ENCODE assay signal across 3 cellular contexts in the genomic region with DNA sequence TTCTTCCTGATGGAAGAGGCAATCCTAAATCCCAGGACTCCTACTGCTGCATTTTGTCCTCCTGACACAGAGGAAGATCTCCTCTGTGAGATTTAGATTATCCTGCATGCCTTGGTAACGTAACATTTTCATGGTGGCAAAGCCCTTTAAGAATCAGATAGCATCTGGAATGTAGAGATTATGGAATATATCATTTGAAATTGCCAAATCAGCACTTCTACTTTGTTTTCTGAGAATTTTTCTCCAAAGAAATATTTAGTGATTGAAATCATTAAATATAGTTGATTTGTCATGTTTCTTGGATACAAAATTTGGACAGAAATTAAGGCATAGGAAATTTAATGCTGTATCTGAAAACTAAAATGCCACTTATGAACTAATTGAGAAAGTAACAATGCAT.
TF ChIP-seq lines count a peak whose summit lies in the region.

No MANE protein-coding gene starts in this region.

TF ChIP-seq in HepG2, 621 proteins besides CTCF, POLR2A, EP300 and RAD21 (continued from another document):
- TF ChIP-seq ZNF326 (CRISPR knock-in tag; IDR thresholded peaks at IDR 0.05; ENCODE audit: borderline replicate concordance) (no peak), MAFK (conservative IDR thresholded peaks at IDR 0.05 in 1 of 2, IDR thresholded peaks at IDR 0.05 in 1 of 2; ENCODE audit: low read length in 2 of 2) (peak; percentile 70 to 87), MAFF (IDR thresholded peaks at IDR 0.05; ENCODE audit: low read depth, low read length) (peak; percentile 78), SETDB1 (CRISPR knock-in tag; IDR thresholded peaks at IDR 0.05; ENCODE audit: borderline replicate concordance) (no peak), ZNF772 (CRISPR knock-in tag; IDR thresholded peaks at IDR 0.05) (no peak), ZNF598 (CRISPR knock-in tag; IDR thresholded peaks at IDR 0.05; ENCODE audit: borderline replicate concordance) (no peak), KLF12 (CRISPR knock-in tag; IDR thresholded peaks at IDR 0.05; ENCODE audit: borderline replicate concordance) (no peak), RXRB (CRISPR knock-in tag; IDR thresholded peaks at IDR 0.05; ENCODE audit: borderline replicate concordance) (no peak), ZNF644 (CRISPR knock-in tag; IDR thresholded peaks at IDR 0.05; ENCODE audit: low read depth) (no peak), ARNTL (CRISPR knock-in tag; IDR thresholded peaks at IDR 0.05) (no peak)
- TF ChIP-seq, protein P1, sequence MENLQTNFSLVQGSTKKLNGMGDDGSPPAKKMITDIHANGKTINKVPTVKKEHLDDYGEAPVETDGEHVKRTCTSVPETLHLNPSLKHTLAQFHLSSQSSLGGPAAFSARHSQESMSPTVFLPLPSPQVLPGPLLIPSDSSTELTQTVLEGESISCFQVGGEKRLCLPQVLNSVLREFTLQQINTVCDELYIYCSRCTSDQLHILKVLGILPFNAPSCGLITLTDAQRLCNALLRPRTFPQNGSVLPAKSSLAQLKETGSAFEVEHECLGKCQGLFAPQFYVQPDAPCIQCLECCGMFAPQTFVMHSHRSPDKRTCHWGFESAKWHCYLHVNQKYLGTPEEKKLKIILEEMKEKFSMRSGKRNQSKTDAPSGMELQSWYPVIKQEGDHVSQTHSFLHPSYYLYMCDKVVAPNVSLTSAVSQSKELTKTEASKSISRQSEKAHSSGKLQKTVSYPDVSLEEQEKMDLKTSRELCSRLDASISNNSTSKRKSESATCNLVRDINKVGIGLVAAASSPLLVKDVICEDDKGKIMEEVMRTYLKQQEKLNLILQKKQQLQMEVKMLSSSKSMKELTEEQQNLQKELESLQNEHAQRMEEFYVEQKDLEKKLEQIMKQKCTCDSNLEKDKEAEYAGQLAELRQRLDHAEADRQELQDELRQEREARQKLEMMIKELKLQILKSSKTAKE (CRISPR knock-in tag; IDR thresholded peaks at IDR 0.05; ENCODE audit: borderline replicate concordance): no peak
TF ChIP-seq in HepG2: peak in this region for 2.

TF ChIP-seq in K562, 482 proteins besides CTCF, POLR2A, EP300 and RAD21 (continued from another document):
- TF ChIP-seq C11orf30 (IDR thresholded peaks at IDR 0.05; ENCODE audit: low read depth) (peak; percentile 18; the same call in 1 of the 2 replicates), ZNF316 (IDR thresholded peaks at IDR 0.05) (peak; percentile 46; the same call in 1 of the 2 replicates)

TF ChIP-seq in neural cell, 6 proteins besides CTCF, POLR2A, EP300 and RAD21 (continued from another document):
- TF ChIP-seq, protein P2, sequence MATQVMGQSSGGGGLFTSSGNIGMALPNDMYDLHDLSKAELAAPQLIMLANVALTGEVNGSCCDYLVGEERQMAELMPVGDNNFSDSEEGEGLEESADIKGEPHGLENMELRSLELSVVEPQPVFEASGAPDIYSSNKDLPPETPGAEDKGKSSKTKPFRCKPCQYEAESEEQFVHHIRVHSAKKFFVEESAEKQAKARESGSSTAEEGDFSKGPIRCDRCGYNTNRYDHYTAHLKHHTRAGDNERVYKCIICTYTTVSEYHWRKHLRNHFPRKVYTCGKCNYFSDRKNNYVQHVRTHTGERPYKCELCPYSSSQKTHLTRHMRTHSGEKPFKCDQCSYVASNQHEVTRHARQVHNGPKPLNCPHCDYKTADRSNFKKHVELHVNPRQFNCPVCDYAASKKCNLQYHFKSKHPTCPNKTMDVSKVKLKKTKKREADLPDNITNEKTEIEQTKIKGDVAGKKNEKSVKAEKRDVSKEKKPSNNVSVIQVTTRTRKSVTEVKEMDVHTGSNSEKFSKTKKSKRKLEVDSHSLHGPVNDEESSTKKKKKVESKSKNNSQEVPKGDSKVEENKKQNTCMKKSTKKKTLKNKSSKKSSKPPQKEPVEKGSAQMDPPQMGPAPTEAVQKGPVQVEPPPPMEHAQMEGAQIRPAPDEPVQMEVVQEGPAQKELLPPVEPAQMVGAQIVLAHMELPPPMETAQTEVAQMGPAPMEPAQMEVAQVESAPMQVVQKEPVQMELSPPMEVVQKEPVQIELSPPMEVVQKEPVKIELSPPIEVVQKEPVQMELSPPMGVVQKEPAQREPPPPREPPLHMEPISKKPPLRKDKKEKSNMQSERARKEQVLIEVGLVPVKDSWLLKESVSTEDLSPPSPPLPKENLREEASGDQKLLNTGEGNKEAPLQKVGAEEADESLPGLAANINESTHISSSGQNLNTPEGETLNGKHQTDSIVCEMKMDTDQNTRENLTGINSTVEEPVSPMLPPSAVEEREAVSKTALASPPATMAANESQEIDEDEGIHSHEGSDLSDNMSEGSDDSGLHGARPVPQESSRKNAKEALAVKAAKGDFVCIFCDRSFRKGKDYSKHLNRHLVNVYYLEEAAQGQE (IDR thresholded peaks at IDR 0.05; ENCODE audit: borderline replicate concordance): no peak
- TF ChIP-seq SMC3 (conservative IDR thresholded peaks at IDR 0.05; ENCODE audit: poor library complexity): no peak
- TF ChIP-seq EZH2 (IDR thresholded peaks at IDR 0.05; ENCODE audit: borderline replicate concordance, insufficient read depth, low read length, poor library complexity, severe bottlenecking): no peak
TF ChIP-seq in neural cell: peak in this region for 0.
